In the genomic region with DNA sequence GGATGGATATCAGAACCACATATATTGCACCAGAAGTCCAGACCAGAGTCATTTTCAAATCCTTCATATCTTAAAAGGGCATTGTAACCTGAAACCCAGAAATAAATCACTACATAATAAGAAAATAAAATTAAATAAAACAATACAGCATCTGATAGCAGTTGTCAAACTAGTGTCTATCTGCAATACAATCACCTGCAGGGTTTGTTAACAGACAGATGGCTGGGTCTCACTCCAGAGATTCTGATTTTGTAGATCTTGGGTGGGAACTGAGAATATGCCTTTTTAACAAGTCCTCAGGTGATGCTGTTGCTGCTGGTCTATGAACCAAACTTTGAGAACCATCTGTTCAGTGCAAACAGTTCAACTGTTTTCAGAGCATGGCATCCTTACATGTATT, we compare ENCODE assay signal across 27 cellular contexts.
"Had no signal": no experiment of that assay in that cellular context is flagged by ENCODE, and none has a peak within 500 bp of the region (broad histone marks: within the 10 kb centered on the region; RNA-seq: fewer than 3 reads in every experiment).

No MANE protein-coding gene starts in this region.

- H3K4me2 ChIP-seq: neural progenitor cell had no signal

- H3K27me3 Mint-ChIP-seq: progenitor cell of endocrine pancreas; stimulated activated naive B cell treated with anti-CD40 and anti-IgM and Interleukin-4, amounts not matched to agents 10 μg/mL and 1 μg/mL and 100 μg/mL, for 72 hours; stimulated activated naive CD8-positive, alpha-beta T cell treated with anti-CD3 and anti-CD28 coated beads, Interleukin-15, Interleukin-2, amounts not matched to agents 100 ng/mL and 50 ng/mL, for 24 hours had no signal

- H2AFZ ChIP-seq: neural progenitor cell, parathyroid adenoma had no signal

- H3K27me3 ChIP-seq: neural progenitor cell, ovary, right lobe of liver, sigmoid colon, stomach, thyroid gland, tibial nerve, upper lobe of left lung, vagina had no signal

- H3K79me2 ChIP-seq: parathyroid adenoma had no signal

- H3K4me1 ChIP-seq: neural progenitor cell, parathyroid adenoma, psoas muscle, right lobe of liver, sigmoid colon, stomach, tibial nerve, vagina had no signal

- H3K4me1 Mint-ChIP-seq: nephron; neural progenitor cell; stimulated activated effector memory CD8-positive, alpha-beta T cell treated with anti-CD3 and anti-CD28 coated beads, Interleukin-12 subunit alpha, Interleukin-12 subunit beta, amount 100 ng/mL, for 72 hours; stimulated activated naive B cell treated with anti-CD40 and anti-IgM and Interleukin-4, amounts not matched to agents 10 μg/mL and 1 μg/mL and 100 μg/mL, for 72 hours had no signal

- H3K4me3 ChIP-seq: neural progenitor cell, ovary, psoas muscle, right lobe of liver, sigmoid colon, stomach, thoracic aorta, thyroid gland, tibial nerve, upper lobe of left lung, vagina had no signal

- ATAC-seq: psoas muscle; right cardiac atrium; right lobe of liver; stimulated activated effector memory CD8-positive, alpha-beta T cell treated with anti-CD3 and anti-CD28 coated beads, Interleukin-12 subunit alpha, Interleukin-12 subunit beta, amount 100 ng/mL, for 72 hours; stimulated activated naive B cell treated with anti-CD40 and anti-IgM and Interleukin-4, amounts not matched to agents 10 μg/mL and 1 μg/mL and 100 μg/mL, for 72 hours had no signal

- H3K4me3 Mint-ChIP-seq: nephron; neural progenitor cell; stimulated activated effector memory CD8-positive, alpha-beta T cell treated with anti-CD3 and anti-CD28 coated beads, Interleukin-12 subunit alpha, Interleukin-12 subunit beta, amount 100 ng/mL, for 72 hours; stimulated activated naive B cell treated with anti-CD40 and anti-IgM and Interleukin-4, amounts not matched to agents 10 μg/mL and 1 μg/mL and 100 μg/mL, for 72 hours; stimulated activated naive CD8-positive, alpha-beta T cell treated with anti-CD3 and anti-CD28 coated beads, Interleukin-15, Interleukin-2, amounts not matched to agents 100 ng/mL and 50 ng/mL, for 24 hours had no signal

- H3K9me3 ChIP-seq: ovary, psoas muscle, right lobe of liver, sigmoid colon, stomach, thoracic aorta, thyroid gland, tibial nerve, upper lobe of left lung, vagina had no signal

- H3K36me3 ChIP-seq: ovary had no signal

- H3K9me3 Mint-ChIP-seq: nephron; neural progenitor cell; stimulated activated effector memory CD8-positive, alpha-beta T cell treated with anti-CD3 and anti-CD28 coated beads, Interleukin-12 subunit alpha, Interleukin-12 subunit beta, amount 100 ng/mL, for 72 hours; stimulated activated naive B cell treated with anti-CD40 and anti-IgM and Interleukin-4, amounts not matched to agents 10 μg/mL and 1 μg/mL and 100 μg/mL, for 72 hours; stimulated activated naive CD8-positive, alpha-beta T cell treated with anti-CD3 and anti-CD28 coated beads, Interleukin-15, Interleukin-2, amounts not matched to agents 100 ng/mL and 50 ng/mL, for 24 hours had no signal

- H3K27ac Mint-ChIP-seq: nephron; neural progenitor cell; progenitor cell of endocrine pancreas; stimulated activated effector memory CD8-positive, alpha-beta T cell treated with anti-CD3 and anti-CD28 coated beads, Interleukin-12 subunit alpha, Interleukin-12 subunit beta, amount 100 ng/mL, for 72 hours; stimulated activated naive B cell treated with anti-CD40 and anti-IgM and Interleukin-4, amounts not matched to agents 10 μg/mL and 1 μg/mL and 100 μg/mL, for 72 hours; stimulated activated naive CD8-positive, alpha-beta T cell treated with anti-CD3 and anti-CD28 coated beads, Interleukin-15, Interleukin-2, amounts not matched to agents 100 ng/mL and 50 ng/mL, for 24 hours had no signal

- H3K27ac ChIP-seq: neural progenitor cell, ovary, parathyroid adenoma, psoas muscle, right lobe of liver, sigmoid colon, stomach, thoracic aorta, thyroid gland, tibial nerve, upper lobe of left lung, vagina had no signal

- DNase-seq: occipital lobe; ovary; posterior cingulate gyrus; psoas muscle; right cardiac atrium; right lobe of liver; sigmoid colon; small intestine; stimulated activated CD4-positive, alpha-beta T cell treated with anti-CD3 and anti-CD28 coated beads, Interleukin-15, amount 100 ng/mL, for 24 hours; stimulated activated CD4-positive, alpha-beta T cell treated with anti-CD3 and anti-CD28 coated beads, Interleukin-2, amount 100 ng/mL, for 24 hours; stimulated activated CD4-positive, alpha-beta T cell treated with anti-CD3 and anti-CD28 coated beads, Interleukin-2, amount 100 ng/mL, for 48 hours; stimulated activated CD4-positive, alpha-beta T cell treated with anti-CD3 and anti-CD28 coated beads, Interleukin-4, amount 100 ng/mL, for 24 hours; stimulated activated naive B cell treated with anti-CD40 and anti-IgM and Interleukin-4, amounts not matched to agents 10 μg/mL and 1 μg/mL and 100 μg/mL, for 72 hours; stimulated activated naive CD4-positive, alpha-beta T cell treated with Interleukin-2 at 50 U/mL for 16 hours; stomach; thyroid gland; trophoblast cell; upper lobe of left lung had no signal

- H3K9ac ChIP-seq: neural progenitor cell, parathyroid adenoma had no signal
